ENCODE assay signal across 9 cellular contexts in the genomic region with DNA sequence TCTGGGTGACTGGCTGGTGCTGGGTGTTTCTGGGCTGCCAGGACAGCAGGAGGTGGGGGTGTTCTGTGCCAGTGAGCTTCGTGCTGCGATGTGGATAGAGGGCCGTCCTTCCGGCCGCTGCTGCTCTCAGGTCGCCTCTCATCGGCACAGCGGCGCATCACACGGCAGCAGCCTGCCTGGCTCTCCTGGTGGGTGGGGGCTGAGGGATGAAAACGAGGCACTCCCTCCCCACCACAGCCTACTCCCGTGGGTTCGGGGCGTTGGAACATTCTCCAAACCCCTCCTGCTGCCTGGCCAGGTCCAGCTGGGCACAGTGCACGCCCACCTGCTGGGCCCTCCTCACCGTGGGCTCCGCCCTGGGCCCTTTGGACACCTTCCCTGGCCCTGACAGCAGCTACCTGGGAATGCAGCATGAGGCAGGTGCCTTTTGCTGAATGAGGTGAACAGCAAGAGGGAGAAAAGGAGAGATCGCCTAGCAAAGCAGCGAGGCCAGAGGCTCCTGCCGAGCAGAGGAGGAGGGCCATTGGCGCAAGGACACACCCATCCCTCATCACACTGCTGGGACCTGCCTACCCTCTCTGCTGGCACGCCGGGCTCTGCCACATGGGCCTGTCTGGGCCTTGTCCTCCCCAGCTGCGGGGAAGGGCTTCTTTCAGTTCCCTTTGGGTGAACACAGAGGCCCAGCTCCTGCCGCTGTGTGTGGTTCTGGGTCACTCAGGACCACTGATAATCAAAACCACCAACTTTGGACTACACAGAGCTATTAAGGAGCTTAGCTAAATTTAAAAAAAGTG. TPM values are rescaled to one million over a fixed set of nuclear protein-coding genes. Genes with fewer than 3 reads are reported as not detected.
A peak's percentile ranks its signal among the peaks of the same experiment; 100 is the strongest.
DNase-seq lines count a peak whose midpoint lies in the region; ATAC-seq and TF ChIP-seq lines count a peak whose summit lies in the region.
"Had no signal": no experiment of that assay in that cellular context is flagged by ENCODE, and none has a peak within 500 bp of the region (broad histone marks: within the 10 kb centered on the region; RNA-seq: fewer than 3 reads in every experiment).

No MANE protein-coding gene starts in this region.

- H3K27ac Mint-ChIP-seq in activated CD4-positive, alpha-beta T cell treated with anti-CD3 and anti-CD28 coated beads, Interleukin-2, amount 10 ng/mL, durations not matched to agents 7 days and 5 days: no peak overlapping the region

- peaks cover 4% of the 10 kb centered on the region for H3K79me2 ChIP-seq in trophoblast cell (ENCODE audit: control insufficient read depth, insufficient read depth, low read length, poor library complexity)

- H4K91ac ChIP-seq in trophoblast cell (ENCODE audit: low read depth, low read length): peak overlapping the region; percentile 22

- peak overlapping the region; percentile 63 for H2BK12ac ChIP-seq in trophoblast cell (ENCODE audit: low read length)

- POLR2A ChIA-PET in A673 (lab: Charles Lee; ENCODE audit: low non-redundant PET): no interaction called here
- POLR2A ChIA-PET in activated CD4-positive, alpha-beta T cell treated with anti-CD3 and anti-CD28 coated beads, Interleukin-2, amount 10 ng/mL, durations not matched to agents 7 days and 5 days (lab: Charles Lee): no interaction called here

- no peak overlapping the region for H3K23ac ChIP-seq in trophoblast cell (ENCODE audit: low read length)

- BruUV-seq in A673 (replicated peaks; lab: Mats Ljungman, UMichigan): no TSS peak

- peak overlapping the region; percentile 22 for H3K14ac ChIP-seq in trophoblast cell (ENCODE audit: low read length)

- H3K79me1 ChIP-seq in trophoblast cell (ENCODE audit: low read length): peaks cover 25% of the 10 kb centered on the region

- no peak overlapping the region for H3K9ac ChIP-seq in trophoblast cell (ENCODE audit: low read length)

- H3K9me3 ChIP-seq in trophoblast cell (ENCODE audit: insufficient read depth, low read depth, low read length) (no peaks in the 10 kb centered on the region), A673 (ENCODE audit: low read depth, low read length, poor library complexity, severe bottlenecking) (no peaks in the 10 kb centered on the region)

- H3K27me3 Mint-ChIP-seq in activated CD4-positive, alpha-beta T cell treated with anti-CD3 and anti-CD28 coated beads, Interleukin-2, amount 10 ng/mL, durations not matched to agents 7 days and 5 days: no peaks in the 10 kb centered on the region

- H3K27me3 ChIP-seq in trophoblast cell (ENCODE audit: insufficient read depth, low read length) (no peaks in the 10 kb centered on the region), A673 (replicated peaks; ENCODE audit: insufficient read depth, low read depth, low read length, poor library complexity) (no peaks in the 10 kb centered on the region)

- no peak overlapping the region for H3K4ac ChIP-seq in trophoblast cell (ENCODE audit: low read depth, low read length)

- peak overlapping the region; percentile 8 for H2BK120ac ChIP-seq in trophoblast cell (ENCODE audit: insufficient read depth, low read length, poor library complexity)

- TF ChIP-seq CTCF in A673 (conservative IDR thresholded peaks at IDR 0.05; ENCODE audit: low read depth, low read length) (no peak), coronary artery (IDR thresholded peaks at IDR 0.05) (no peak)

- no peaks in the 10 kb centered on the region for H3K36me3 Mint-ChIP-seq in activated CD4-positive, alpha-beta T cell treated with anti-CD3 and anti-CD28 coated beads, Interleukin-2, amount 10 ng/mL, durations not matched to agents 7 days and 5 days (ENCODE audit: low read depth)

- H3K4me3 Mint-ChIP-seq in activated CD4-positive, alpha-beta T cell treated with anti-CD3 and anti-CD28 coated beads, Interleukin-2, amount 10 ng/mL, durations not matched to agents 7 days and 5 days: no peak overlapping the region
- H3K4me3 Mint-ChIP-seq: neural crest cell had no signal

- no peak overlapping the region for H4K8ac ChIP-seq in trophoblast cell (ENCODE audit: low read depth, low read length)

- peaks cover 20% of the 10 kb centered on the region for H3K4me1 Mint-ChIP-seq in activated CD4-positive, alpha-beta T cell treated with anti-CD3 and anti-CD28 coated beads, Interleukin-2, amount 10 ng/mL, durations not matched to agents 7 days and 5 days

- no peak overlapping the region for H2AFZ ChIP-seq in trophoblast cell (ENCODE audit: insufficient read depth, low read length, poor library complexity)

- no peak overlapping the region for H3K4me2 ChIP-seq in trophoblast cell (ENCODE audit: low read length)

- peak overlapping the region; percentile 19 for H2AK5ac ChIP-seq in trophoblast cell (ENCODE audit: low read length)

- no peaks in the 10 kb centered on the region for H3K36me3 ChIP-seq in trophoblast cell (ENCODE audit: control insufficient read depth in 1 of 2, insufficient read depth in 2 of 2, low read length in 2 of 2)
- H3K36me3 ChIP-seq in A673 (ENCODE audit: insufficient read depth, low read length, poor library complexity, severe bottlenecking): no peaks in the 10 kb centered on the region

- peaks cover 41% of the 10 kb centered on the region in 2 experiments for H3K4me1 ChIP-seq in trophoblast cell (ENCODE audit: control insufficient read depth in 1 of 2, insufficient read depth in 2 of 2, low read length in 2 of 2)
- peaks cover 8% of the 10 kb centered on the region for H3K4me1 ChIP-seq in A673 (ENCODE audit: insufficient read depth, low read length, poor library complexity, severe bottlenecking)

- CTCF ChIA-PET in A673 (lab: Charles Lee): no interaction called here
- CTCF ChIA-PET in activated CD4-positive, alpha-beta T cell treated with anti-CD3 and anti-CD28 coated beads, Interleukin-2, amount 10 ng/mL, durations not matched to agents 7 days and 5 days (lab: Charles Lee): interaction anchor here (0.6 to 1.5 kb wide), 3 partner anchors 12 to 112 kb away, joined by 3 to 6 read pairs (median 3); no protein-coding TSS in a partner anchor

- DNase-seq in DMS79 treated with DMSO at 0.1 percent for 48 hours (lab: John Stamatoyannopoulos, UW): peak; percentile 20
- DNase-seq in trophoblast cell: no peak
- DNase-seq in A673 (ENCODE audit: low spot score): no peak
- DNase-seq in activated CD4-positive, alpha-beta T cell treated with anti-CD3 and anti-CD28 coated beads, Interleukin-2, amount 10 ng/mL, durations not matched to agents 7 days and 5 days: no peak
- no peak for DNase-seq in coronary artery (ENCODE audit: low spot score)

- H3K4me3 ChIP-seq in trophoblast cell (ENCODE audit: low read depth, low read length): no peak overlapping the region
- H3K4me3 ChIP-seq in A673 (ENCODE audit: low read depth, low read length, poor library complexity, severe bottlenecking): no peak overlapping the region
- no peak overlapping the region for H3K4me3 ChIP-seq in coronary artery

- H3K27ac ChIP-seq in trophoblast cell (ENCODE audit: low read depth, low read length): peak overlapping the region; percentile 75
- no peak overlapping the region for H3K27ac ChIP-seq in A673 (ENCODE audit: low read depth, low read length, poor library complexity, severe bottlenecking)
- H3K27ac ChIP-seq in coronary artery: peak overlapping the region in 1 of 2 donors; percentile 76

- no CpG with 5 or more reads among the region's 25 CpGs for WGBS in trophoblast cell (ENCODE audit: extremely low coverage, insufficient coverage, insufficient read length)

- no peak overlapping the region for H2BK5ac ChIP-seq in trophoblast cell (ENCODE audit: low read depth, low read length, poor library complexity)

- H4K12ac ChIP-seq in trophoblast cell (ENCODE audit: low read depth, low read length): no peak overlapping the region

- H3K18ac ChIP-seq in trophoblast cell (ENCODE audit: low read length): peak overlapping the region; percentile 36

- intact Hi-C loops in A673 (cut with micrococcal nuclease; ENCODE audit: unreplicated experiment): no loop called here

- H3K9me3 Mint-ChIP-seq in activated CD4-positive, alpha-beta T cell treated with anti-CD3 and anti-CD28 coated beads, Interleukin-2, amount 10 ng/mL, durations not matched to agents 7 days and 5 days: no peaks in the 10 kb centered on the region
- H3K9me3 Mint-ChIP-seq: neural crest cell had no signal

- peak; percentile 52 for ATAC-seq in GM19455 (IDR thresholded peaks at IDR 0.05; ENCODE audit: unreplicated experiment)
- peak; percentile 31 for ATAC-seq in HG03342 (IDR thresholded peaks at IDR 0.05; ENCODE audit: unreplicated experiment)
- ATAC-seq in SK-N-SH treated with all-trans-retinoic acid at 6 μM for 48 hours: peak; percentile 5; the same call in 1 of the 3 replicates

TF ChIP-seq in SK-N-SH treated with all-trans-retinoic acid at 6 μM for 48 hours, 23 proteins besides CTCF, POLR2A, EP300 and RAD21:
- TF ChIP-seq, protein P1, sequence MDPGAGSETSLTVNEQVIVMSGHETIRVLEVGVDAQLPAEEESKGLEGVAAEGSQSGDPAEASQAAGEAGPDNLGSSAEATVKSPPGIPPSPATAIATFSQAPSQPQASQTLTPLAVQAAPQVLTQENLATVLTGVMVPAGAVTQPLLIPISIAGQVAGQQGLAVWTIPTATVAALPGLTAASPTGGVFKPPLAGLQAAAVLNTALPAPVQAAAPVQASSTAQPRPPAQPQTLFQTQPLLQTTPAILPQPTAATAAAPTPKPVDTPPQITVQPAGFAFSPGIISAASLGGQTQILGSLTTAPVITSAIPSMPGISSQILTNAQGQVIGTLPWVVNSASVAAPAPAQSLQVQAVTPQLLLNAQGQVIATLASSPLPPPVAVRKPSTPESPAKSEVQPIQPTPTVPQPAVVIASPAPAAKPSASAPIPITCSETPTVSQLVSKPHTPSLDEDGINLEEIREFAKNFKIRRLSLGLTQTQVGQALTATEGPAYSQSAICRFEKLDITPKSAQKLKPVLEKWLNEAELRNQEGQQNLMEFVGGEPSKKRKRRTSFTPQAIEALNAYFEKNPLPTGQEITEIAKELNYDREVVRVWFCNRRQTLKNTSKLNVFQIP (CRISPR knock-in tag; IDR thresholded peaks at IDR 0.05; ENCODE audit: borderline replicate concordance, low read depth): no peak
TF ChIP-seq in SK-N-SH treated with all-trans-retinoic acid at 6 μM for 48 hours: peak in this region for 0.

RNA-seq across cellular contexts. Expression of a gene that starts 33.4 kb away (rescaled TPM):
- polyA plus RNA-seq in trophoblast cell (2013): 25.7 and 25.9 TPM in 2 replicates
- total RNA-seq in A673 (2021): 21.2 and 21.8 TPM in 2 replicates
- total RNA-seq in activated CD4-positive, alpha-beta T cell treated with anti-CD3 and anti-CD28 coated beads, Interleukin-2, amount 10 ng/mL, durations not matched to agents 7 days and 5 days: 1 to 10 TPM; 9.1 to 9.9 TPM
